In the genomic region with DNA sequence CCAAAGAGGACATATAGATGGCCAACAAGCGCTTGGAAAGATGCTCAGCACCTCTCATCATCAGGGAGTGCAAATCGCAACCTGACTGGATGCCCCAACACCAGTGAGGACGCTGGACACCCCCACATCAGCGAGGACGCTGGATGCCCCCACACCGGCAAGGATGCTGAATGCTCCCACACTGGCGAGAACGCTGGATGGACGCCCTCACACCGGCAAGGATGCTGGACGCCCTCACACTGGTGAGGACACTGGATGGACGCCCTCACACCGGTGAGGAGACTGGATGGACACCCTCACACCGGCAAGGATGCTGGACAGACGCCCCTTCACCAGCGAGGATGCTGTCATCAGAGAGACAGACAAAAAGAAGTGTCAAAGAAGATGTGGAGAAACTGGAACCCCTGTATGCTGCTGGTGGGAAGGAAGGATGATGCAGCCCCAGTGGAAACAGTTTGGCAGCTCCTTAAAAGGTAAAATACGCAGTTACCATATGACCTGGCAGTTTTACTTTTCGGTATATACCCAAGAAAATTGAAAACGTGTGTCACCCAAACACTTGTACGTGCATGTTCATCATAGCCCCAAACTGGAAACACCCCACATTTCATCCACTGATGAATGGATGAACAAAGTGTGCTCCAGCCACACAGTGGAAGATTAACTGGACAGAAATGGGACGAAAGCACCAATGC, we compare ENCODE assay signal across 25 cellular contexts. TPM values are rescaled to one million over a fixed set of nuclear protein-coding genes. Genes with fewer than 3 reads are reported as not detected.
"Had no signal": no experiment of that assay in that cellular context is flagged by ENCODE, and none has a peak within 500 bp of the region (broad histone marks: within the 10 kb centered on the region; RNA-seq: fewer than 3 reads in every experiment).

No MANE protein-coding gene starts in this region.

- H3K4me3 ChIP-seq: MG63, SJCRH30 had no signal

- H3K27me3 ChIP-seq: MG63, SJCRH30 had no signal

- ATAC-seq: HepG2, SK-N-SH treated with all-trans-retinoic acid at 6 μM for 48 hours had no signal

- FAIRE-seq: HepG2, RCC 7860 had no signal

- H3K27ac ChIP-seq: SJCRH30 had no signal

- H3K4me1 ChIP-seq: SJCRH30 had no signal

- DNase-seq: IMR-90, Karpas-422, KG1, MG63, NCI-H1092, NCI-H1105 treated with DMSO at 0.1 percent for 48 hours, NCI-H1417 treated with DMSO at 0.1 percent for 48 hours, NCI-H146, NCI-H1694 treated with DMSO at 0.1 percent for 48 hours, NCI-H1930, NCI-H2081 treated with DMSO at 0.1 percent for 48 hours, NCI-H2171, NCI-H226, NCI-H446, NCI-H510A, NCI-H524 treated with DMSO at 0.1 percent for 48 hours, NCI-H69, NCI-H774, RPMI8226, SHP77 treated with DMSO at 0.1 percent for 48 hours, SJCRH30 had no signal

- H3K36me3 ChIP-seq: MG63, SJCRH30 had no signal

- H3K9me3 ChIP-seq: MG63, SJCRH30 had no signal

RNA-seq across cellular contexts. Expression of a gene that starts 10.1 kb away (rescaled TPM):
- total RNA-seq: HepG2, HT-29, IMR-90, SJCRH30 had no signal
- polyA plus RNA-seq: HepG2 had no signal
